In genomic region chr3:40843851-40844548, GRCh38 we compare ENCODE assay signal across 22 cellular contexts.
DNase-seq lines count a peak whose midpoint lies in the region; ATAC-seq and TF ChIP-seq lines count a peak whose summit lies in the region.
"Had no signal": no experiment of that assay in that cellular context is flagged by ENCODE, and none has a peak within 500 bp of the region (broad histone marks: within the 10 kb centered on the region; RNA-seq: fewer than 3 reads in every experiment).

No MANE protein-coding gene starts in this region.

- DNase-seq in M059J (ENCODE audit: low read depth) (peak; percentile 84), astrocyte of the hippocampus (ENCODE audit: low read depth, low spot score) (peak; percentile 53), iris pigment epithelial cell (ENCODE audit: low read depth) (peak; percentile 2), spleen (no peak), HEK293T (ENCODE audit: extremely low spot score) (no peak)
- DNase-seq: activated B cell treated with CpG ODN at 0.5 μM for 24 hours; activated gamma-delta T cell; cortex of kidney; heart right ventricle; KG1; kidney glomerular epithelial cell; mucosa of descending colon; NCI-H1105 treated with DMSO at 0.1 percent for 48 hours; NCI-H82; occipital lobe; stimulated activated naive B cell treated with anti-CD40 and anti-IgM and Interleukin-4, amounts not matched to agents 10 μg/mL and 1 μg/mL and 100 μg/mL, for 72 hours; T-helper 1 cell; upper lobe of left lung had no signal

- H3K36me3 ChIP-seq in spleen = no peaks in the 10 kb centered on the region
- H3K36me3 ChIP-seq: heart right ventricle, upper lobe of left lung had no signal

- peaks cover 0 to 6% (median 0%) of the 10 kb centered on the region in 6 donors for H3K4me1 ChIP-seq in spleen
- H3K4me1 ChIP-seq: upper lobe of left lung had no signal

- POLR2A ChIA-PET in HEK293T (lab: Yijun Ruan, JAX) = no interaction called here

- intact Hi-C loops in spleen (cut with DNase I; ENCODE audit: low total_unique reads) = no loop called here

- H3K4me3 ChIP-seq in spleen = no peak overlapping the region
- H3K4me3 ChIP-seq: heart right ventricle, mucosa of descending colon, skin epidermis, upper lobe of left lung had no signal

- no peak for TF ChIP-seq CTCF in spleen (IDR thresholded peaks at IDR 0.05 in 8 of 11, conservative IDR thresholded peaks at IDR 0.05 in 3 of 11)

- TF ChIP-seq POLR2A in spleen (IDR thresholded peaks at IDR 0.05) = no peak

- no peaks in the 10 kb centered on the region for H3K27me3 ChIP-seq in spleen (replicated peaks in 1 of 7)
- H3K27me3 ChIP-seq: heart right ventricle, upper lobe of left lung had no signal

- no peak for ATAC-seq in HG02623 (IDR thresholded peaks at IDR 0.05; ENCODE audit: unreplicated experiment)
- no peak for ATAC-seq in GM21423 (IDR thresholded peaks at IDR 0.05; ENCODE audit: unreplicated experiment)
- ATAC-seq: esophagus mucosa; heart right ventricle; mucosa of descending colon; stimulated activated naive B cell treated with anti-CD40 and anti-IgM and Interleukin-4, amounts not matched to agents 10 μg/mL and 1 μg/mL and 100 μg/mL, for 72 hours had no signal

- WGBS in spleen, 5 donors = 65 to 81% (median 71%) methylated on average over 7 of the region's 7 CpGs

- peak overlapping the region in 6 of 8 donors; percentile 33 to 58 (median 47) for H3K27ac ChIP-seq in spleen
- H3K27ac ChIP-seq: upper lobe of left lung had no signal

- CTCF ChIA-PET in HEK293T (lab: Yijun Ruan, JAX) = no interaction called here

- H3K9me3 ChIP-seq in spleen = peaks cover 0 to 9% (median 0%) of the 10 kb centered on the region in 8 donors
- H3K9me3 ChIP-seq: mucosa of descending colon had no signal

TF ChIP-seq in HEK293T, 16 proteins besides CTCF, POLR2A, EP300 and RAD21:
- TF ChIP-seq ELF4 (IDR thresholded peaks at IDR 0.05) (no peak), ZNF384 (IDR thresholded peaks at IDR 0.05) (no peak), LEF1 (IDR thresholded peaks at IDR 0.05; ENCODE audit: borderline replicate concordance) (no peak), BHLHE40 (IDR thresholded peaks at IDR 0.05; ENCODE audit: borderline replicate concordance) (no peak), FOXM1 (IDR thresholded peaks at IDR 0.05; ENCODE audit: borderline replicate concordance) (no peak), PKNOX1 (IDR thresholded peaks at IDR 0.05) (no peak), TARDBP (IDR thresholded peaks at IDR 0.05) (no peak), HDGF (IDR thresholded peaks at IDR 0.05; ENCODE audit: borderline replicate concordance) (no peak), NFRKB (IDR thresholded peaks at IDR 0.05) (no peak), CTBP1 (IDR thresholded peaks at IDR 0.05; ENCODE audit: borderline replicate concordance) (no peak), SUZ12 (IDR thresholded peaks at IDR 0.05) (no peak), SP1 (IDR thresholded peaks at IDR 0.05) (no peak)

Comparison
In these comparisons a context has a peak if more than half of its experiments do, and no peak if none do; other contexts are left out.
1. DNase-seq: peak in M059J (single experiment), astrocyte of the hippocampus (single experiment) and iris pigment epithelial cell (single experiment); none in spleen (single experiment) and HEK293T (single experiment).